ENCODE assay signal across 1 cellular context in the genomic region with DNA sequence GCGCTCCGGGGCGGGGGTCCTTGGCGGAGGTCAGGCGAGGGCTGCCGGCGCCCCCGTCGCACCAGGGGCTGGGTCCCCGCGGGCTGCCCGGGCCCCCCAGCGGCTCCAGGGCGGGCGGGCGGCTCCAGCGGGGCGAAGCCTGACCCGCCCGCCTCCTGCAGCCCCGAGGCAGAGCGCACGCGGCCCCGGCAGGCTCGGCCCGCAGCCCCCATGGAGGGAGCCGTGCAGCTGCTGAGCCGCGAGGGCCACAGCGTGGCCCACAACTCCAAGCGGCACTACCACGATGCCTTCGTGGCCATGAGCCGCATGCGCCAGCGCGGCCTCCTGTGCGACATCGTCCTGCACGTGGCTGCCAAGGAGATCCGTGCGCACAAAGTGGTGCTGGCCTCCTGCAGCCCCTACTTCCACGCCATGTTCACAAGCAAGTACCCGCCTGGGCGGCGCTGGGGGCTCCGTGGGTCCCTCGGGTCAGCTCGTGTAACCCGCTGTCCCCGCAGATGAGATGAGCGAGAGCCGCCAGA.
TF ChIP-seq lines count a peak whose summit lies in the region.

No MANE protein-coding gene starts in this region.

TF ChIP-seq in HepG2, 621 proteins besides CTCF, POLR2A, EP300 and RAD21 (continues in another document):
- TF ChIP-seq HNRNPL (IDR thresholded peaks at IDR 0.05; ENCODE audit: low read depth, low read length), result 0 out of 2 replicates have a peak, but pooled peaks have one; percentile 14
- TF ChIP-seq FOXM1 (CRISPR knock-in tag; IDR thresholded peaks at IDR 0.05), result no peak
- TF ChIP-seq ZNF530 (CRISPR knock-in tag; IDR thresholded peaks at IDR 0.05; ENCODE audit: low read depth), result no peak
- TF ChIP-seq TEAD3 (CRISPR knock-in tag; optimal IDR thresholded peaks at IDR 0.05; ENCODE audit: borderline replicate concordance), result no peak
- no peak for TF ChIP-seq PPARG (CRISPR knock-in tag; conservative IDR thresholded peaks at IDR 0.05)
- no peak for TF ChIP-seq NFKBIZ (CRISPR knock-in tag; IDR thresholded peaks at IDR 0.05)
- TF ChIP-seq, protein P1, sequence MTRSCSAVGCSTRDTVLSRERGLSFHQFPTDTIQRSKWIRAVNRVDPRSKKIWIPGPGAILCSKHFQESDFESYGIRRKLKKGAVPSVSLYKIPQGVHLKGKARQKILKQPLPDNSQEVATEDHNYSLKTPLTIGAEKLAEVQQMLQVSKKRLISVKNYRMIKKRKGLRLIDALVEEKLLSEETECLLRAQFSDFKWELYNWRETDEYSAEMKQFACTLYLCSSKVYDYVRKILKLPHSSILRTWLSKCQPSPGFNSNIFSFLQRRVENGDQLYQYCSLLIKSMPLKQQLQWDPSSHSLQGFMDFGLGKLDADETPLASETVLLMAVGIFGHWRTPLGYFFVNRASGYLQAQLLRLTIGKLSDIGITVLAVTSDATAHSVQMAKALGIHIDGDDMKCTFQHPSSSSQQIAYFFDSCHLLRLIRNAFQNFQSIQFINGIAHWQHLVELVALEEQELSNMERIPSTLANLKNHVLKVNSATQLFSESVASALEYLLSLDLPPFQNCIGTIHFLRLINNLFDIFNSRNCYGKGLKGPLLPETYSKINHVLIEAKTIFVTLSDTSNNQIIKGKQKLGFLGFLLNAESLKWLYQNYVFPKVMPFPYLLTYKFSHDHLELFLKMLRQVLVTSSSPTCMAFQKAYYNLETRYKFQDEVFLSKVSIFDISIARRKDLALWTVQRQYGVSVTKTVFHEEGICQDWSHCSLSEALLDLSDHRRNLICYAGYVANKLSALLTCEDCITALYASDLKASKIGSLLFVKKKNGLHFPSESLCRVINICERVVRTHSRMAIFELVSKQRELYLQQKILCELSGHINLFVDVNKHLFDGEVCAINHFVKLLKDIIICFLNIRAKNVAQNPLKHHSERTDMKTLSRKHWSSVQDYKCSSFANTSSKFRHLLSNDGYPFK (CRISPR knock-in tag; IDR thresholded peaks at IDR 0.05; ENCODE audit: borderline replicate concordance), result no peak
- TF ChIP-seq, protein P2, sequence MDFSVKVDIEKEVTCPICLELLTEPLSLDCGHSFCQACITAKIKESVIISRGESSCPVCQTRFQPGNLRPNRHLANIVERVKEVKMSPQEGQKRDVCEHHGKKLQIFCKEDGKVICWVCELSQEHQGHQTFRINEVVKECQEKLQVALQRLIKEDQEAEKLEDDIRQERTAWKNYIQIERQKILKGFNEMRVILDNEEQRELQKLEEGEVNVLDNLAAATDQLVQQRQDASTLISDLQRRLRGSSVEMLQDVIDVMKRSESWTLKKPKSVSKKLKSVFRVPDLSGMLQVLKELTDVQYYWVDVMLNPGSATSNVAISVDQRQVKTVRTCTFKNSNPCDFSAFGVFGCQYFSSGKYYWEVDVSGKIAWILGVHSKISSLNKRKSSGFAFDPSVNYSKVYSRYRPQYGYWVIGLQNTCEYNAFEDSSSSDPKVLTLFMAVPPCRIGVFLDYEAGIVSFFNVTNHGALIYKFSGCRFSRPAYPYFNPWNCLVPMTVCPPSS (IDR thresholded peaks at IDR 0.05), result no peak
- TF ChIP-seq ZNF468 (CRISPR knock-in tag; IDR thresholded peaks at IDR 0.05), result no peak
- TF ChIP-seq, protein P3, sequence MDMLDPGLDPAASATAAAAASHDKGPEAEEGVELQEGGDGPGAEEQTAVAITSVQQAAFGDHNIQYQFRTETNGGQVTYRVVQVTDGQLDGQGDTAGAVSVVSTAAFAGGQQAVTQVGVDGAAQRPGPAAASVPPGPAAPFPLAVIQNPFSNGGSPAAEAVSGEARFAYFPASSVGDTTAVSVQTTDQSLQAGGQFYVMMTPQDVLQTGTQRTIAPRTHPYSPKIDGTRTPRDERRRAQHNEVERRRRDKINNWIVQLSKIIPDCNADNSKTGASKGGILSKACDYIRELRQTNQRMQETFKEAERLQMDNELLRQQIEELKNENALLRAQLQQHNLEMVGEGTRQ (IDR thresholded peaks at IDR 0.05; ENCODE audit: low read depth, low read length), result no peak
- TF ChIP-seq, protein P3 (CRISPR knock-in tag; IDR thresholded peaks at IDR 0.05; ENCODE audit: borderline replicate concordance), result no peak
- TF ChIP-seq LRRFIP1 (CRISPR knock-in tag; conservative IDR thresholded peaks at IDR 0.05), result no peak
- TF ChIP-seq MYC (CRISPR knock-in tag; IDR thresholded peaks at IDR 0.05; ENCODE audit: borderline replicate concordance), result 0 out of 2 replicates have a peak, but pooled peaks have one; percentile 33
- TF ChIP-seq KLF13 (CRISPR knock-in tag; IDR thresholded peaks at IDR 0.05), result no peak
- TF ChIP-seq, protein P4, sequence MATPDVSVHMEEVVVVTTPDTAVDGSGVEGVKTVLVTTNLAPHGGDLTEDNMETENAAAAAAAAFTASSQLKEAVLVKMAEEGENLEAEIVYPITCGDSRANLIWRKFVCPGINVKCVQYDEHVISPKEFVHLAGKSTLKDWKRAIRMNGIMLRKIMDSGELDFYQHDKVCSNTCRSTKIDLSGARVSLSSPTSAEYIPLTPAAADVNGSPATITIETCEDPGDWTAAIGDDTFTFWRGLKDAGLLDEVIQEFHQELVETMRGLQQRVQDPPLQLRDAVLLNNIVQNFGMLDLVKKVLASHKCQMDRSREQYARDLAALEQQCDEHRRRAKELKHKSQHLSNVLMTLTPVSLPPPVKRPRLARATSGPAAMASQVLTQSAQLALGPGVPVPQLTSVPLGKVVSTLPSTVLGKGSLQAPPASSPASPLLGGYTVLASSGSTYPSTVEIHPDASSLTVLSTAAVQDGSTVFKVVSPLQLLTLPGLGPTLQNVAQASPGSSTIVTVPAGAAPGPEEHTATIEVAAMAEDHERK (CRISPR knock-in tag; IDR thresholded peaks at IDR 0.05; ENCODE audit: low read depth), result no peak
- TF ChIP-seq SMAD1 (CRISPR knock-in tag; IDR thresholded peaks at IDR 0.05; ENCODE audit: borderline replicate concordance, low read depth), result no peak
- TF ChIP-seq ZHX1 (CRISPR knock-in tag; IDR thresholded peaks at IDR 0.05; ENCODE audit: low read depth), result peak; percentile 54; the same call in 1 of the 2 replicates
- TF ChIP-seq CREM (IDR thresholded peaks at IDR 0.05), result no peak
- TF ChIP-seq CREM (CRISPR knock-in tag; IDR thresholded peaks at IDR 0.05), result no peak
- 0 out of 2 replicates have a peak, but pooled peaks have one; percentile 33 for TF ChIP-seq RNF2 (conservative IDR thresholded peaks at IDR 0.05; ENCODE audit: low read depth)
- no peak for TF ChIP-seq CBX5 (CRISPR knock-in tag; IDR thresholded peaks at IDR 0.05; ENCODE audit: borderline replicate concordance)
- no peak for TF ChIP-seq ZFP36 (IDR thresholded peaks at IDR 0.05; ENCODE audit: borderline replicate concordance, low read depth, low read length, partially characterized antibody)
- TF ChIP-seq, protein P5, sequence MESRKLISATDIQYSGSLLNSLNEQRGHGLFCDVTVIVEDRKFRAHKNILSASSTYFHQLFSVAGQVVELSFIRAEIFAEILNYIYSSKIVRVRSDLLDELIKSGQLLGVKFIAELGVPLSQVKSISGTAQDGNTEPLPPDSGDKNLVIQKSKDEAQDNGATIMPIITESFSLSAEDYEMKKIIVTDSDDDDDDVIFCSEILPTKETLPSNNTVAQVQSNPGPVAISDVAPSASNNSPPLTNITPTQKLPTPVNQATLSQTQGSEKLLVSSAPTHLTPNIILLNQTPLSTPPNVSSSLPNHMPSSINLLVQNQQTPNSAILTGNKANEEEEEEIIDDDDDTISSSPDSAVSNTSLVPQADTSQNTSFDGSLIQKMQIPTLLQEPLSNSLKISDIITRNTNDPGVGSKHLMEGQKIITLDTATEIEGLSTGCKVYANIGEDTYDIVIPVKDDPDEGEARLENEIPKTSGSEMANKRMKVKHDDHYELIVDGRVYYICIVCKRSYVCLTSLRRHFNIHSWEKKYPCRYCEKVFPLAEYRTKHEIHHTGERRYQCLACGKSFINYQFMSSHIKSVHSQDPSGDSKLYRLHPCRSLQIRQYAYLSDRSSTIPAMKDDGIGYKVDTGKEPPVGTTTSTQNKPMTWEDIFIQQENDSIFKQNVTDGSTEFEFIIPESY (CRISPR knock-in tag; IDR thresholded peaks at IDR 0.05), result peak; percentile 86
- no peak for TF ChIP-seq SIX1 (CRISPR knock-in tag; IDR thresholded peaks at IDR 0.05; ENCODE audit: borderline replicate concordance)
- TF ChIP-seq, protein P6, sequence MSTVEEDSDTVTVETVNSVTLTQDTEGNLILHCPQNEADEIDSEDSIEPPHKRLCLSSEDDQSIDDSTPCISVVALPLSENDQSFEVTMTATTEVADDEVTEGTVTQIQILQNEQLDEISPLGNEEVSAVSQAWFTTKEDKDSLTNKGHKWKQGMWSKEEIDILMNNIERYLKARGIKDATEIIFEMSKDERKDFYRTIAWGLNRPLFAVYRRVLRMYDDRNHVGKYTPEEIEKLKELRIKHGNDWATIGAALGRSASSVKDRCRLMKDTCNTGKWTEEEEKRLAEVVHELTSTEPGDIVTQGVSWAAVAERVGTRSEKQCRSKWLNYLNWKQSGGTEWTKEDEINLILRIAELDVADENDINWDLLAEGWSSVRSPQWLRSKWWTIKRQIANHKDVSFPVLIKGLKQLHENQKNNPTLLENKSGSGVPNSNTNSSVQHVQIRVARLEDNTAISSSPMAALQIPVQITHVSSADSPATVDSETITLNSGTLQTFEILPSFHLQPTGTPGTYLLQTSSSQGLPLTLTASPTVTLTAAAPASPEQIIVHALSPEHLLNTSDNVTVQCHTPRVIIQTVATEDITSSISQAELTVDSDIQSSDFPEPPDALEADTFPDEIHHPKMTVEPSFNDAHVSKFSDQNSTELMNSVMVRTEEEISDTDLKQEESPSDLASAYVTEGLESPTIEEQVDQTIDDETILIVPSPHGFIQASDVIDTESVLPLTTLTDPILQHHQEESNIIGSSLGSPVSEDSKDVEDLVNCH (CRISPR knock-in tag; IDR thresholded peaks at IDR 0.05), result no peak
- TF ChIP-seq ZSCAN20 (CRISPR knock-in tag; IDR thresholded peaks at IDR 0.05; ENCODE audit: borderline replicate concordance), result no peak
- no peak for TF ChIP-seq SPEN (CRISPR knock-in tag; IDR thresholded peaks at IDR 0.05; ENCODE audit: low read depth)
- TF ChIP-seq ZBTB38 (CRISPR knock-in tag; IDR thresholded peaks at IDR 0.05), result peak; percentile 85
- TF ChIP-seq ZBTB46 (CRISPR knock-in tag; IDR thresholded peaks at IDR 0.05; ENCODE audit: borderline replicate concordance), result no peak
- no peak for TF ChIP-seq ZNF616 (CRISPR knock-in tag; IDR thresholded peaks at IDR 0.05; ENCODE audit: low read depth)
- no peak for TF ChIP-seq TOE1 (CRISPR knock-in tag; IDR thresholded peaks at IDR 0.05)
- peak; percentile 33; the same call in 1 of the 2 replicates for TF ChIP-seq RBFOX2 (IDR thresholded peaks at IDR 0.05; ENCODE audit: low read depth, low read length)
